Comparison of ENCODE assay signal across 17 cellular contexts in genomic region chr20:46375771-46376170, GRCh38. TPM values are rescaled to one million over a fixed set of nuclear protein-coding genes. Genes with fewer than 3 reads are reported as not detected.
DNase-seq lines count a peak whose midpoint lies in the region; ATAC-seq, FAIRE-seq and TF ChIP-seq lines count a peak whose summit lies in the region.
"Had no signal": no experiment of that assay in that cellular context is flagged by ENCODE, and none has a peak within 500 bp of the region (broad histone marks: within the 10 kb centered on the region; RNA-seq: fewer than 3 reads in every experiment).

No MANE protein-coding gene starts in this region.

- no peak for TF ChIP-seq CTCF in bronchial epithelial cell (IDR thresholded peaks at IDR 0.05; ENCODE audit: insufficient read depth, low read length, severe bottlenecking)
- TF ChIP-seq CTCF in kidney epithelial cell (IDR thresholded peaks at IDR 0.05; ENCODE audit: insufficient read depth, low read length, poor library complexity, severe bottlenecking): no peak
- no peak for TF ChIP-seq CTCF in upper lobe of left lung (IDR thresholded peaks at IDR 0.05)

- H3K27me3 ChIP-seq in bronchial epithelial cell (ENCODE audit: control insufficient read depth, insufficient read depth, low read length): no peaks in the 10 kb centered on the region
- H3K27me3 ChIP-seq in kidney epithelial cell (ENCODE audit: control insufficient read depth, insufficient read depth, low read length): no peaks in the 10 kb centered on the region
- no peaks in the 10 kb centered on the region for H3K27me3 ChIP-seq in upper lobe of left lung
- H3K27me3 ChIP-seq: cardiac muscle cell had no signal

- ATAC-seq in stimulated activated naive CD8-positive, alpha-beta T cell treated with anti-CD3 and anti-CD28 coated beads, Interleukin-15, Interleukin-2, amounts not matched to agents 100 U/mL and 50 U/mL, for 24 hours: no peak
- ATAC-seq in upper lobe of left lung (ENCODE audit: low FRiP score in 2 of 2): no peak

- no peaks in the 10 kb centered on the region for H3K9me3 ChIP-seq in upper lobe of left lung

- FAIRE-seq in bronchial epithelial cell (lab: Jason Lieb, UNC): no peak
- FAIRE-seq: endometrium, small intestine had no signal

- H3K4me3 ChIP-seq in bronchial epithelial cell (ENCODE audit: low read depth, low read length) (no peak overlapping the region), kidney epithelial cell (ENCODE audit: low read depth, low read length) (no peak overlapping the region), upper lobe of left lung (no peak overlapping the region)
- H3K4me3 ChIP-seq: cardiac muscle cell, SK-N-MC had no signal

- H3K36me3 ChIP-seq in bronchial epithelial cell (ENCODE audit: control insufficient read depth, insufficient read depth, low read length) (peaks cover 30% of the 10 kb centered on the region), kidney epithelial cell (ENCODE audit: control insufficient read depth, insufficient read depth, low read length) (peaks cover 16% of the 10 kb centered on the region), upper lobe of left lung (peaks cover 33 to 100% (median 85%) of the 10 kb centered on the region in 4 donors)

- no peak for TF ChIP-seq POLR2A in upper lobe of left lung (IDR thresholded peaks at IDR 0.05)

- H3K27ac ChIP-seq in upper lobe of left lung: no peak overlapping the region
- H3K27ac ChIP-seq: cardiac muscle cell, parathyroid adenoma, SK-N-MC, VCaP had no signal

- DNase-seq in COLO829 (ENCODE audit: low spot score) (peak; percentile 87), NCI-H226 (peak; percentile 49), bronchial epithelial cell (ENCODE audit: low read depth) (peak; percentile 67), kidney epithelial cell (ENCODE audit: low read depth) (peak; percentile 56), NCI-H446 (lab: John Stamatoyannopoulos, UW) (no peak), upper lobe of left lung (no peak), NCI-H748 (lab: John Stamatoyannopoulos, UW; ENCODE audit: unreplicated experiment) (no peak)
- no peak for DNase-seq in stimulated activated naive CD8-positive, alpha-beta T cell treated with anti-CD3 and anti-CD28 coated beads, Interleukin-15, Interleukin-2, amounts not matched to agents 100 U/mL and 50 U/mL, for 24 hours
- DNase-seq: activated CD8-positive, alpha-beta memory T cell treated with anti-CD3 and anti-CD28 coated beads for 24 hours; GOT3; small intestine; stimulated activated naive CD4-positive, alpha-beta T cell had no signal

- no peaks in the 10 kb centered on the region for H3K4me1 ChIP-seq in upper lobe of left lung
- H3K4me1 ChIP-seq: parathyroid adenoma had no signal

- TF ChIP-seq EP300 in upper lobe of left lung (IDR thresholded peaks at IDR 0.05): no peak

- 87 to 95% methylated on average over 5 of the region's 5 CpGs for WGBS in upper lobe of left lung, 2 donors

RNA-seq across cellular contexts. Expression of gene ELMO2, which starts 30.6 kb away (rescaled TPM):
- 15.5 and 21.1 TPM in 2 replicates for total RNA-seq in bronchial epithelial cell
- 50.2 and 57.9 TPM in 2 replicates for total RNA-seq in kidney epithelial cell
- total RNA-seq in upper lobe of left lung: 100 to 1,000 TPM in 1 of 6 donors, 10 to 100 TPM in 5; 36.4 to 103 (median 46.3) TPM

Comparison
In these comparisons a context has a peak if more than half of its experiments do, and no peak if none do; other contexts are left out.
1. DNase-seq: peak in COLO829 (single experiment), NCI-H226 (single experiment), bronchial epithelial cell (single experiment) and kidney epithelial cell (single experiment); none in stimulated activated naive CD8-positive, alpha-beta T cell treated with anti-CD3 and anti-CD28 coated beads, Interleukin-15, Interleukin-2, amounts not matched to agents 100 U/mL and 50 U/mL, for 24 hours (single experiment), NCI-H446 (0 of 2), upper lobe of left lung (0 of 2) and NCI-H748 (single experiment).